Comparison of ENCODE assay signal across 7 cellular contexts in genomic region chr3:149938392-149939055, GRCh38. TPM values are rescaled to one million over a fixed set of nuclear protein-coding genes. Genes with fewer than 3 reads are reported as not detected.
DNase-seq lines count a peak whose midpoint lies in the region; ATAC-seq, FAIRE-seq and TF ChIP-seq lines count a peak whose summit lies in the region.
"Not testable (repeated sequence)": the region's sequence is repeated elsewhere in the genome, so short reads cannot be mapped to it uniquely, and the experiment has no call there.

No MANE protein-coding gene starts in this region.

- not testable (repeated sequence) for H3K36me3 ChIP-seq in GM23248 (ENCODE audit: low read depth); osteoblast (ENCODE audit: insufficient read depth, low read length)

- not testable (repeated sequence) for H3K27ac ChIP-seq in A549, GM23248
- peak overlapping the region; percentile 15 for H3K27ac ChIP-seq in osteoblast (ENCODE audit: low read depth, low read length)

- not testable (repeated sequence) for TF ChIP-seq RAD21 in A549 (conservative IDR thresholded peaks at IDR 0.05 in 1 of 2, IDR thresholded peaks at IDR 0.05 in 1 of 2)

- H3K27me3 Mint-ChIP-seq in T-helper 17 cell; chondrocyte (ENCODE audit: low read depth): not testable (repeated sequence)

- peaks cover 42% of the 10 kb centered on the region for H3F3A ChIP-seq in GM23248 (ENCODE audit: insufficient read depth)

- CTCF ChIA-PET in A549 (lab: Yijun Ruan, JAX): interaction anchor here (0.6 to 3.1 kb wide), 4 partner anchors 255 to 1652 kb away, joined by 3 to 11 read pairs (median 5); no protein-coding TSS in a partner anchor

- H3K36me3 Mint-ChIP-seq in T-helper 17 cell (ENCODE audit: low read depth) (peaks cover 12% of the 10 kb centered on the region), chondrocyte (ENCODE audit: low read depth) (peaks cover 23% of the 10 kb centered on the region)

- POLR2A ChIA-PET in A549 (lab: Yijun Ruan, JAX): not testable (repeated sequence)

- not testable (repeated sequence) for H3K4me3 Mint-ChIP-seq in T-helper 17 cell; chondrocyte (ENCODE audit: unreplicated experiment)

- H3K9me3 Mint-ChIP-seq in chondrocyte (ENCODE audit: low read depth): peaks cover 19% of the 10 kb centered on the region

- TF ChIP-seq EP300 in A549 (IDR thresholded peaks at IDR 0.05): not testable (repeated sequence)

- not testable (repeated sequence) for H2AFZ ChIP-seq in GM23248; osteoblast (ENCODE audit: low read length)

- ATAC-seq in A549, T-helper 17 cell: not testable (repeated sequence)

- TF ChIP-seq CTCF in A549 (IDR thresholded peaks at IDR 0.05); chondrocyte (IDR thresholded peaks at IDR 0.05); fibroblast of pulmonary artery (IDR thresholded peaks at IDR 0.05; ENCODE audit: low read length, missing control alignments); osteoblast (IDR thresholded peaks at IDR 0.05; ENCODE audit: extremely low read depth, low read depth, low read length): not testable (repeated sequence)

- H3K27ac Mint-ChIP-seq in T-helper 17 cell: peak overlapping the region; percentile 4
- peak overlapping the region; percentile 80 for H3K27ac Mint-ChIP-seq in chondrocyte (ENCODE audit: unreplicated experiment)

- not testable (repeated sequence) for H3K4me3 ChIP-seq in A549; GM23248; fibroblast of pulmonary artery (replicated peaks; ENCODE audit: low read depth, low read length); osteoblast (ENCODE audit: insufficient read depth, low read length)

- not testable (repeated sequence) for H3K9me3 ChIP-seq in A549; GM23248 (ENCODE audit: low read depth); T-helper 17 cell (ENCODE audit: control insufficient read depth, low read length, poor library complexity, severe bottlenecking); osteoblast (ENCODE audit: low read depth, low read length)

- not testable (repeated sequence) for H3K4me1 ChIP-seq in A549
- H3K4me1 ChIP-seq in GM23248 (ENCODE audit: insufficient read depth) (peaks cover 47% of the 10 kb centered on the region), osteoblast (ENCODE audit: insufficient read depth, low read length) (peaks cover 23% of the 10 kb centered on the region)

- FAIRE-seq in A549 (lab: Jason Lieb, UNC): not testable (repeated sequence)

- H3K27me3 ChIP-seq in GM23248 (replicated peaks; ENCODE audit: insufficient read depth); osteoblast (ENCODE audit: insufficient read depth, low read length): not testable (repeated sequence)

- H3K79me2 ChIP-seq in GM23248 (ENCODE audit: insufficient read depth): peaks cover 17% of the 10 kb centered on the region
- not testable (repeated sequence) for H3K79me2 ChIP-seq in osteoblast (ENCODE audit: insufficient read depth, low read length)

- TF ChIP-seq POLR2A in A549 (IDR thresholded peaks at IDR 0.05; ENCODE audit: low read length): not testable (repeated sequence)

- not testable (repeated sequence) for H3K9ac ChIP-seq in GM23248

- H3K4me2 ChIP-seq in A549; GM23248 (ENCODE audit: unreplicated experiment): not testable (repeated sequence)
- H3K4me2 ChIP-seq in osteoblast (ENCODE audit: insufficient read depth, low read length): peak overlapping the region; percentile 8

- H3K4me1 Mint-ChIP-seq in T-helper 17 cell (peaks cover 35% of the 10 kb centered on the region), chondrocyte (ENCODE audit: low read depth) (peaks cover 71% of the 10 kb centered on the region)

- 94% methylated on average over 3 of the region's 3 CpGs for WGBS in A549 (ENCODE audit: missing lambda C conversion rate)
- 94 to 98% methylated on average over 3 of the region's 3 CpGs for WGBS in GM23248 (ENCODE audit: low coverage in 1 of 2, low lambda C conversion rate in 2 of 2, missing lambda C conversion rate in 2 of 2), 2 experiments

- not testable (repeated sequence) for DNase-seq in A549 (ENCODE audit: low read depth in 1 of 2, low spot score in 1 of 2); T-helper 17 cell; chondrocyte (ENCODE audit: low spot score); osteoblast (ENCODE audit: insufficient read length, low spot score, missing footprints)
- DNase-seq in GM23248: peak; percentile 20
- DNase-seq in astrocyte of the hippocampus (ENCODE audit: low read depth, low spot score): peak; percentile 34
- DNase-seq in fibroblast of pulmonary artery (ENCODE audit: low read depth): peak; percentile 29

- H3K9me2 ChIP-seq in GM23248 (ENCODE audit: insufficient read depth): not testable (repeated sequence)

- in situ Hi-C loops in GM23248 (cut with MboI): not testable (repeated sequence)

- H4K20me1 ChIP-seq in GM23248 (ENCODE audit: insufficient read depth); osteoblast (ENCODE audit: insufficient read depth, low read length): not testable (repeated sequence)

TF ChIP-seq in A549, 52 proteins besides CTCF, POLR2A, EP300 and RAD21:
- TF ChIP-seq MAFK (IDR thresholded peaks at IDR 0.05; ENCODE audit: partially characterized antibody): peak; percentile 8

RNA-seq across cellular contexts. Expression of gene PFN2, which starts 32.2 kb away (rescaled TPM):
- polyA plus RNA-seq in A549 (2011; rRNA removed): 406 and 539 TPM in 2 replicates
- polyA plus RNA-seq in A549 (2012; cell fraction: cytosol; rRNA removed): 191 and 210 TPM in 2 replicates
- 78.8 and 97.0 TPM in 2 replicates for polyA plus RNA-seq in A549 (2012; cell fraction: nucleus; rRNA removed)
- 201 to 231 TPM (median 222 TPM) in 3 replicates for polyA plus RNA-seq in A549 (2017; fragmentation: RNase III; extraction: RNeasy Plus Mini Kit Qiagen cat#74134 plus additional on column Dnase treatment)
- 117 and 129 TPM in 2 replicates for polyA minus RNA-seq in A549 (2011; rRNA and poly(A)+ RNA removed)
- total RNA-seq in GM23248 (2014; rRNA removed; shearing (Covaris generic)): 174 and 224 TPM in 2 replicates
- 246 and 253 TPM in 2 replicates for polyA plus RNA-seq in GM23248 (2016; fragmentation: Nextera tagmentation; extraction: Ambion mirVana)
- 1 to 10 TPM; 5.1 to 9.5 TPM for total RNA-seq in T-helper 17 cell
- total RNA-seq in chondrocyte: 430 to 447 TPM (median 437 TPM) in 3 replicates
- total RNA-seq in osteoblast: 183 and 204 TPM in 2 replicates

Comparison
In these comparisons a context has a peak if more than half of its experiments do, and no peak if none do; other contexts are left out.
1. RNA of gene PFN2, which starts 32.2 kb away (total RNA-seq): 430 to 447 TPM in chondrocyte, 183 to 204 TPM in osteoblast and 174 to 224 TPM in GM23248; 5.1 to 9.5 TPM in T-helper 17 cell; every median in the first group is over 10 times any median in the second.